In the genomic region with DNA sequence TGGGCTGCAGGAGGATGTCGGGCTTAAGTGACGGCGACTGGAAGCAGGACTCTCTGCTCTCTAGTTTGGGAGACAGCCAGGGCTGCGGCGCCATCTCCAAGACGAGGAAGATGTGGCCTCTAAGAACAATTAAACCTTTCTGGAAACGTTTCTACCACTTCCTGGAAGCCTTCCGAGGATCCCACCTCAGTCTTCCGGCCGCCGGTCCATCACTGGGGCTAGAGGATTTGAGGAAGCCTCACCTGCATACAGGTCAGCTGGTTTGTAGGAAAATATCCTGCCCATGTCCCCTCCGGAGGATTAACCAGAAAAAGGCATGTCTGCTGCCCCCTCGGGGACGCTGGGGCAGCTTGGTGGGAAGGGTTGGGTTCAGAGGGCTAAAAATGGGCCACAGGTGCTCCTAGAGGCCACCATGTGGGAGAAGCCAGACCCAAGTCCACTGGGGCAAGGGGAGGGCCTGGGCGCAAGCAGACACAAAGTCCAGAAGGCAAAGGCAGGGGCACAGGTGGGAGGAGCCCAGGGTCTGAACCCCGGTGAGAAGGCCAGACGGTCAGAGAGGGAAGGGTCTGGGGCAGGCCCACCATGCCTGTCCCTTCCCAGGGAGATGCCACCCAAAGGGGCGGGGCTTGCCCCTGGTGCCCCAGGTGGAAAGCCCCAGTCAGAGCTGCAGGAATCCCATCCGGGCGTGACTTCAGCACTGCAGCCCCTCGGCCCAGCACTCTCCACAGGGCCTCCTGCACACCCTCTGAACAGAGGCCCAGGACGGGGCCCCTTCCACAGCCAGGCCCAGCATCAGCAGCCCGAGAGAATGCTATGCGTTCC, we compare ENCODE assay signal across 2 cellular contexts.
TF ChIP-seq lines count a peak whose summit lies in the region.

No MANE protein-coding gene starts in this region.

TF ChIP-seq in GM23338, 12 proteins besides CTCF, POLR2A, EP300 and RAD21 (continues in another document):
- TF ChIP-seq, protein P1, sequence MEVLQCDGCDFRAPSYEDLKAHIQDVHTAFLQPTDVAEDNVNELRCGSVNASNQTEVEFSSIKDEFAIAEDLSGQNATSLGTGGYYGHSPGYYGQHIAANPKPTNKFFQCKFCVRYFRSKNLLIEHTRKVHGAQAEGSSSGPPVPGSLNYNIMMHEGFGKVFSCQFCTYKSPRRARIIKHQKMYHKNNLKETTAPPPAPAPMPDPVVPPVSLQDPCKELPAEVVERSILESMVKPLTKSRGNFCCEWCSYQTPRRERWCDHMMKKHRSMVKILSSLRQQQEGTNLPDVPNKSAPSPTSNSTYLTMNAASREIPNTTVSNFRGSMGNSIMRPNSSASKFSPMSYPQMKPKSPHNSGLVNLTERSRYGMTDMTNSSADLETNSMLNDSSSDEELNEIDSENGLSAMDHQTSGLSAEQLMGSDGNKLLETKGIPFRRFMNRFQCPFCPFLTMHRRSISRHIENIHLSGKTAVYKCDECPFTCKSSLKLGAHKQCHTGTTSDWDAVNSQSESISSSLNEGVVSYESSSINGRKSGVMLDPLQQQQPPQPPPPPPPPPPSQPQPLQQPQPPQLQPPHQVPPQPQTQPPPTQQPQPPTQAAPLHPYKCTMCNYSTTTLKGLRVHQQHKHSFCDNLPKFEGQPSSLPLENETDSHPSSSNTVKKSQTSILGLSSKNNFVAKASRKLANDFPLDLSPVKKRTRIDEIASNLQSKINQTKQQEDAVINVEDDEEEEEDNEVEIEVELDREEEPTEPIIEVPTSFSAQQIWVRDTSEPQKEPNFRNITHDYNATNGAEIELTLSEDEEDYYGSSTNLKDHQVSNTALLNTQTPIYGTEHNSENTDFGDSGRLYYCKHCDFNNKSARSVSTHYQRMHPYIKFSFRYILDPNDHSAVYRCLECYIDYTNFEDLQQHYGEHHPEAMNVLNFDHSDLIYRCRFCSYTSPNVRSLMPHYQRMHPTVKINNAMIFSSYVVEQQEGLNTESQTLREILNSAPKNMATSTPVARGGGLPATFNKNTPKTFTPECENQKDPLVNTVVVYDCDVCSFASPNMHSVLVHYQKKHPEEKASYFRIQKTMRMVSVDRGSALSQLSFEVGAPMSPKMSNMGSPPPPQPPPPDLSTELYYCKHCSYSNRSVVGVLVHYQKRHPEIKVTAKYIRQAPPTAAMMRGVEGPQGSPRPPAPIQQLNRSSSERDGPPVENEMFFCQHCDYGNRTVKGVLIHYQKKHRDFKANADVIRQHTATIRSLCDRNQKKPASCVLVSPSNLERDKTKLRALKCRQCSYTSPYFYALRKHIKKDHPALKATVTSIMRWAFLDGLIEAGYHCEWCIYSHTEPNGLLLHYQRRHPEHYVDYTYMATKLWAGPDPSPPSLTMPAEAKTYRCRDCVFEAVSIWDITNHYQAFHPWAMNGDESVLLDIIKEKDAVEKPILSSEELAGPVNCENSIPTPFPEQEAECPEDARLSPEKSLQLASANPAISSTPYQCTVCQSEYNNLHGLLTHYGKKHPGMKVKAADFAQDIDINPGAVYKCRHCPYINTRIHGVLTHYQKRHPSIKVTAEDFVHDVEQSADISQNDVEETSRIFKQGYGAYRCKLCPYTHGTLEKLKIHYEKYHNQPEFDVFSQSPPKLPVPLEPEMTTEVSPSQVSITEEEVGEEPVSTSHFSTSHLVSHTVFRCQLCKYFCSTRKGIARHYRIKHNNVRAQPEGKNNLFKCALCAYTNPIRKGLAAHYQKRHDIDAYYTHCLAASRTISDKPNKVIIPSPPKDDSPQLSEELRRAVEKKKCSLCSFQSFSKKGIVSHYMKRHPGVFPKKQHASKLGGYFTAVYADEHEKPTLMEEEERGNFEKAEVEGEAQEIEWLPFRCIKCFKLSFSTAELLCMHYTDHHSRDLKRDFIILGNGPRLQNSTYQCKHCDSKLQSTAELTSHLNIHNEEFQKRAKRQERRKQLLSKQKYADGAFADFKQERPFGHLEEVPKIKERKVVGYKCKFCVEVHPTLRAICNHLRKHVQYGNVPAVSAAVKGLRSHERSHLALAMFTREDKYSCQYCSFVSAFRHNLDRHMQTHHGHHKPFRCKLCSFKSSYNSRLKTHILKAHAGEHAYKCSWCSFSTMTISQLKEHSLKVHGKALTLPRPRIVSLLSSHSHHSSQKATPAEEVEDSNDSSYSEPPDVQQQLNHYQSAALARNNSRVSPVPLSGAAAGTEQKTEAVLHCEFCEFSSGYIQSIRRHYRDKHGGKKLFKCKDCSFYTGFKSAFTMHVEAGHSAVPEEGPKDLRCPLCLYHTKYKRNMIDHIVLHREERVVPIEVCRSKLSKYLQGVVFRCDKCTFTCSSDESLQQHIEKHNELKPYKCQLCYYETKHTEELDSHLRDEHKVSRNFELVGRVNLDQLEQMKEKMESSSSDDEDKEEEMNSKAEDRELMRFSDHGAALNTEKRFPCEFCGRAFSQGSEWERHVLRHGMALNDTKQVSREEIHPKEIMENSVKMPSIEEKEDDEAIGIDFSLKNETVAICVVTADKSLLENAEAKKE (CRISPR knock-in tag; IDR thresholded peaks at IDR 0.05): no peak
- TF ChIP-seq ZNF114 (CRISPR knock-in tag; IDR thresholded peaks at IDR 0.05) (no peak), JUNB (IDR thresholded peaks at IDR 0.05; ENCODE audit: unreplicated experiment) (no peak), ZNF331 (CRISPR knock-in tag; IDR thresholded peaks at IDR 0.05; ENCODE audit: low read depth) (no peak), CREB1 (CRISPR knock-in tag; IDR thresholded peaks at IDR 0.05; ENCODE audit: low read depth) (no peak), EZH2 (IDR thresholded peaks at IDR 0.05; ENCODE audit: low read depth, unreplicated experiment) (no peak), POLR2AphosphoS5 (IDR thresholded peaks at IDR 0.05; ENCODE audit: low read depth) (no peak), NANOG (IDR thresholded peaks at IDR 0.05; ENCODE audit: borderline replicate concordance) (no peak), STAT1 (IDR thresholded peaks at IDR 0.05; ENCODE audit: unreplicated experiment) (no peak), EZH2phosphoT487 (IDR thresholded peaks at IDR 0.05; ENCODE audit: unreplicated experiment) (no peak)
- TF ChIP-seq, protein P2, sequence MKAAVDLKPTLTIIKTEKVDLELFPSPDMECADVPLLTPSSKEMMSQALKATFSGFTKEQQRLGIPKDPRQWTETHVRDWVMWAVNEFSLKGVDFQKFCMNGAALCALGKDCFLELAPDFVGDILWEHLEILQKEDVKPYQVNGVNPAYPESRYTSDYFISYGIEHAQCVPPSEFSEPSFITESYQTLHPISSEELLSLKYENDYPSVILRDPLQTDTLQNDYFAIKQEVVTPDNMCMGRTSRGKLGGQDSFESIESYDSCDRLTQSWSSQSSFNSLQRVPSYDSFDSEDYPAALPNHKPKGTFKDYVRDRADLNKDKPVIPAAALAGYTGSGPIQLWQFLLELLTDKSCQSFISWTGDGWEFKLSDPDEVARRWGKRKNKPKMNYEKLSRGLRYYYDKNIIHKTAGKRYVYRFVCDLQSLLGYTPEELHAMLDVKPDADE (IDR thresholded peaks at IDR 0.05): no peak

TF ChIP-seq in HepG2, 621 proteins besides CTCF, POLR2A, EP300 and RAD21 (continues in another document):
- TF ChIP-seq GPN1 (CRISPR knock-in tag; IDR thresholded peaks at IDR 0.05; ENCODE audit: borderline replicate concordance): no peak
- TF ChIP-seq WIZ (CRISPR knock-in tag; IDR thresholded peaks at IDR 0.05): peak; percentile 60
- no peak for TF ChIP-seq ZNF282 (IDR thresholded peaks at IDR 0.05; ENCODE audit: partially characterized antibody)
- TF ChIP-seq, protein P3, sequence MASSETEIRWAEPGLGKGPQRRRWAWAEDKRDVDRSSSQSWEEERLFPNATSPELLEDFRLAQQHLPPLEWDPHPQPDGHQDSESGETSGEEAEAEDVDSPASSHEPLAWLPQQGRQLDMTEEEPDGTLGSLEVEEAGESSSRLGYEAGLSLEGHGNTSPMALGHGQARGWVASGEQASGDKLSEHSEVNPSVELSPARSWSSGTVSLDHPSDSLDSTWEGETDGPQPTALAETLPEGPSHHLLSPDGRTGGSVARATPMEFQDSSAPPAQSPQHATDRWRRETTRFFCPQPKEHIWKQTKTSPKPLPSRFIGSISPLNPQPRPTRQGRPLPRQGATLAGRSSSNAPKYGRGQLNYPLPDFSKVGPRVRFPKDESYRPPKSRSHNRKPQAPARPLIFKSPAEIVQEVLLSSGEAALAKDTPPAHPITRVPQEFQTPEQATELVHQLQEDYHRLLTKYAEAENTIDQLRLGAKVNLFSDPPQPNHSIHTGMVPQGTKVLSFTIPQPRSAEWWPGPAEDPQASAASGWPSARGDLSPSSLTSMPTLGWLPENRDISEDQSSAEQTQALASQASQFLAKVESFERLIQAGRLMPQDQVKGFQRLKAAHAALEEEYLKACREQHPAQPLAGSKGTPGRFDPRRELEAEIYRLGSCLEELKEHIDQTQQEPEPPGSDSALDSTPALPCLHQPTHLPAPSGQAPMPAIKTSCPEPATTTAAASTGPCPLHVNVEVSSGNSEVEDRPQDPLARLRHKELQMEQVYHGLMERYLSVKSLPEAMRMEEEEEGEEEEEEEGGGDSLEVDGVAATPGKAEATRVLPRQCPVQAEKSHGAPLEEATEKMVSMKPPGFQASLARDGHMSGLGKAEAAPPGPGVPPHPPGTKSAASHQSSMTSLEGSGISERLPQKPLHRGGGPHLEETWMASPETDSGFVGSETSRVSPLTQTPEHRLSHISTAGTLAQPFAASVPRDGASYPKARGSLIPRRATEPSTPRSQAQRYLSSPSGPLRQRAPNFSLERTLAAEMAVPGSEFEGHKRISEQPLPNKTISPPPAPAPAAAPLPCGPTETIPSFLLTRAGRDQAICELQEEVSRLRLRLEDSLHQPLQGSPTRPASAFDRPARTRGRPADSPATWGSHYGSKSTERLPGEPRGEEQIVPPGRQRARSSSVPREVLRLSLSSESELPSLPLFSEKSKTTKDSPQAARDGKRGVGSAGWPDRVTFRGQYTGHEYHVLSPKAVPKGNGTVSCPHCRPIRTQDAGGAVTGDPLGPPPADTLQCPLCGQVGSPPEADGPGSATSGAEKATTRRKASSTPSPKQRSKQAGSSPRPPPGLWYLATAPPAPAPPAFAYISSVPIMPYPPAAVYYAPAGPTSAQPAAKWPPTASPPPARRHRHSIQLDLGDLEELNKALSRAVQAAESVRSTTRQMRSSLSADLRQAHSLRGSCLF (CRISPR knock-in tag; IDR thresholded peaks at IDR 0.05; ENCODE audit: borderline replicate concordance): no peak
- TF ChIP-seq, protein P4, sequence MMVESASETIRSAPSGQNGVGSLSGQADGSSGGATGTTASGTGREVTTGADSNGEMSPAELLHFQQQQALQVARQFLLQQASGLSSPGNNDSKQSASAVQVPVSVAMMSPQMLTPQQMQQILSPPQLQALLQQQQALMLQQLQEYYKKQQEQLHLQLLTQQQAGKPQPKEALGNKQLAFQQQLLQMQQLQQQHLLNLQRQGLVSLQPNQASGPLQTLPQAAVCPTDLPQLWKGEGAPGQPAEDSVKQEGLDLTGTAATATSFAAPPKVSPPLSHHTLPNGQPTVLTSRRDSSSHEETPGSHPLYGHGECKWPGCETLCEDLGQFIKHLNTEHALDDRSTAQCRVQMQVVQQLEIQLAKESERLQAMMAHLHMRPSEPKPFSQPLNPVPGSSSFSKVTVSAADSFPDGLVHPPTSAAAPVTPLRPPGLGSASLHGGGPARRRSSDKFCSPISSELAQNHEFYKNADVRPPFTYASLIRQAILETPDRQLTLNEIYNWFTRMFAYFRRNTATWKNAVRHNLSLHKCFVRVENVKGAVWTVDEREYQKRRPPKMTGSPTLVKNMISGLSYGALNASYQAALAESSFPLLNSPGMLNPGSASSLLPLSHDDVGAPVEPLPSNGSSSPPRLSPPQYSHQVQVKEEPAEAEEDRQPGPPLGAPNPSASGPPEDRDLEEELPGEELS (CRISPR knock-in tag; IDR thresholded peaks at IDR 0.05): peak; percentile 57; the same call in 1 of the 2 replicates
- TF ChIP-seq CBFB (CRISPR knock-in tag; IDR thresholded peaks at IDR 0.05): no peak
- TF ChIP-seq NKX3-1 (CRISPR knock-in tag; IDR thresholded peaks at IDR 0.05): no peak
- TF ChIP-seq, protein P5, sequence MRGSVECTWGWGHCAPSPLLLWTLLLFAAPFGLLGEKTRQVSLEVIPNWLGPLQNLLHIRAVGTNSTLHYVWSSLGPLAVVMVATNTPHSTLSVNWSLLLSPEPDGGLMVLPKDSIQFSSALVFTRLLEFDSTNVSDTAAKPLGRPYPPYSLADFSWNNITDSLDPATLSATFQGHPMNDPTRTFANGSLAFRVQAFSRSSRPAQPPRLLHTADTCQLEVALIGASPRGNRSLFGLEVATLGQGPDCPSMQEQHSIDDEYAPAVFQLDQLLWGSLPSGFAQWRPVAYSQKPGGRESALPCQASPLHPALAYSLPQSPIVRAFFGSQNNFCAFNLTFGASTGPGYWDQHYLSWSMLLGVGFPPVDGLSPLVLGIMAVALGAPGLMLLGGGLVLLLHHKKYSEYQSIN (CRISPR knock-in tag; IDR thresholded peaks at IDR 0.05; ENCODE audit: borderline replicate concordance): no peak
- no peak for TF ChIP-seq GTF2F1 (IDR thresholded peaks at IDR 0.05; ENCODE audit: low read length)
- TF ChIP-seq LCORL (IDR thresholded peaks at IDR 0.05): no peak
- peak; percentile 96 for TF ChIP-seq LCORL (CRISPR knock-in tag; IDR thresholded peaks at IDR 0.05)
- peak; percentile 84 for TF ChIP-seq SP5 (CRISPR knock-in tag; IDR thresholded peaks at IDR 0.05; ENCODE audit: borderline replicate concordance, low read depth)
- 0 out of 2 replicates have a peak, but pooled peaks have one; percentile 41 for TF ChIP-seq KLF12 (CRISPR knock-in tag; IDR thresholded peaks at IDR 0.05; ENCODE audit: borderline replicate concordance)
- no peak for TF ChIP-seq MAFG (CRISPR knock-in tag; IDR thresholded peaks at IDR 0.05)
- TF ChIP-seq HNRNPL (IDR thresholded peaks at IDR 0.05; ENCODE audit: low read depth, low read length): peak; percentile 96
- TF ChIP-seq ZNF720 (CRISPR knock-in tag; IDR thresholded peaks at IDR 0.05): no peak
- TF ChIP-seq ZFY (CRISPR knock-in tag; IDR thresholded peaks at IDR 0.05): peak; percentile 44; the same call in 1 of the 2 replicates
- TF ChIP-seq, protein P6, sequence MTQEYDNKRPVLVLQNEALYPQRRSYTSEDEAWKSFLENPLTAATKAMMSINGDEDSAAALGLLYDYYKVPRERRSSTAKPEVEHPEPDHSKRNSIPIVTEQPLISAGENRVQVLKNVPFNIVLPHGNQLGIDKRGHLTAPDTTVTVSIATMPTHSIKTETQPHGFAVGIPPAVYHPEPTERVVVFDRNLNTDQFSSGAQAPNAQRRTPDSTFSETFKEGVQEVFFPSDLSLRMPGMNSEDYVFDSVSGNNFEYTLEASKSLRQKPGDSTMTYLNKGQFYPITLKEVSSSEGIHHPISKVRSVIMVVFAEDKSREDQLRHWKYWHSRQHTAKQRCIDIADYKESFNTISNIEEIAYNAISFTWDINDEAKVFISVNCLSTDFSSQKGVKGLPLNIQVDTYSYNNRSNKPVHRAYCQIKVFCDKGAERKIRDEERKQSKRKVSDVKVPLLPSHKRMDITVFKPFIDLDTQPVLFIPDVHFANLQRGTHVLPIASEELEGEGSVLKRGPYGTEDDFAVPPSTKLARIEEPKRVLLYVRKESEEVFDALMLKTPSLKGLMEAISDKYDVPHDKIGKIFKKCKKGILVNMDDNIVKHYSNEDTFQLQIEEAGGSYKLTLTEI (CRISPR knock-in tag; conservative IDR thresholded peaks at IDR 0.05): no peak
